In genomic region chr4:82851318-82851717, GRCh38 we compare ENCODE assay signal across 26 cellular contexts.
"Had no signal": no experiment of that assay in that cellular context is flagged by ENCODE, and none has a peak within 500 bp of the region (broad histone marks: within the 10 kb centered on the region; RNA-seq: fewer than 3 reads in every experiment).

No MANE protein-coding gene starts in this region.

- ATAC-seq: activated CD8-positive, alpha-beta T cell treated with anti-CD3 and anti-CD28 coated beads for 36 hours; activated naive CD8-positive, alpha-beta T cell treated with anti-CD3 and anti-CD28 coated beads, Interleukin-2, amount 50 U/mL, for 24 hours; body of pancreas; T-cell had no signal

- H3K27me3 ChIP-seq: ascending aorta, body of pancreas, cardiac muscle cell, Peyer's patch had no signal

- H3K4me1 ChIP-seq: ascending aorta, Peyer's patch had no signal

- H3K27ac ChIP-seq: ascending aorta, body of pancreas, cardiac muscle cell, KMS-11, Peyer's patch, VCaP had no signal

- H3K4me3 ChIP-seq: ascending aorta, body of pancreas, cardiac muscle cell, Peyer's patch had no signal

- H3K9ac ChIP-seq: KMS-11 had no signal

- H3K4me2 ChIP-seq: KMS-11 had no signal

- H3K4me3 Mint-ChIP-seq: activated CD8-positive, alpha-beta T cell treated with anti-CD3 and anti-CD28 coated beads for 36 hours; activated naive CD8-positive, alpha-beta T cell treated with anti-CD3 and anti-CD28 coated beads, Interleukin-2, amount 50 U/mL, for 24 hours; activated T-cell treated with anti-CD3 and anti-CD28 coated beads, Interleukin-2, amount 50 U/mL, for 72 hours; T-cell had no signal

- H3K27me3 Mint-ChIP-seq: activated CD8-positive, alpha-beta T cell treated with anti-CD3 and anti-CD28 coated beads for 36 hours; activated naive CD8-positive, alpha-beta T cell treated with anti-CD3 and anti-CD28 coated beads, Interleukin-2, amount 50 U/mL, for 24 hours; T-cell had no signal

- H3K9me3 ChIP-seq: ascending aorta, body of pancreas, Peyer's patch had no signal

- H3K27ac Mint-ChIP-seq: activated CD8-positive, alpha-beta T cell treated with anti-CD3 and anti-CD28 coated beads for 36 hours; activated naive CD8-positive, alpha-beta T cell treated with anti-CD3 and anti-CD28 coated beads, Interleukin-2, amount 50 U/mL, for 24 hours had no signal

- H3K9me3 Mint-ChIP-seq: activated CD8-positive, alpha-beta T cell treated with anti-CD3 and anti-CD28 coated beads for 36 hours; activated naive CD4-positive, alpha-beta T cell treated with anti-CD3 and anti-CD28 coated beads, Interleukin-2, amount 50 U/mL, for 72 hours; activated naive CD8-positive, alpha-beta T cell treated with anti-CD3 and anti-CD28 coated beads, Interleukin-2, amount 50 U/mL, for 24 hours; activated T-cell treated with anti-CD3 and anti-CD28 coated beads, Interleukin-2, amount 50 U/mL, for 72 hours; T-cell had no signal

- DNase-seq: activated CD4-positive, CD25-positive, alpha-beta regulatory T cell; activated CD8-positive, alpha-beta memory T cell treated with anti-CD3 and anti-CD28 coated beads, Interleukin-2, amount 50 U/mL, for 4 hours; activated CD8-positive, alpha-beta T cell treated with anti-CD3 and anti-CD28 coated beads for 36 hours; activated effector memory CD4-positive, alpha-beta T cell treated with Interleukin-2 at 50 U/mL for 16 hours; activated naive CD4-positive, alpha-beta T cell treated with Interleukin-2 at 50 U/mL for 16 hours; activated naive CD8-positive, alpha-beta T cell treated with anti-CD3 and anti-CD28 coated beads, Interleukin-2, amount 50 U/mL, for 24 hours; activated T-cell treated with anti-CD3 and anti-CD28 coated beads, Interleukin-2, amount 50 U/mL, for 72 hours; amniotic stem cell; body of pancreas; MM.1S; NCI-H1105; NCI-H1436; NCI-H187; NCI-H2081; NCI-H446; NCI-H524; Peyer's patch; SHP77; T-cell; T-helper 2 cell; T1000 had no signal
